ENCODE assay signal across 17 cellular contexts in genomic region chr15:82916161-82916952, GRCh38.
"Had no signal": no experiment of that assay in that cellular context is flagged by ENCODE, and none has a peak within 500 bp of the region (broad histone marks: within the 10 kb centered on the region; RNA-seq: fewer than 3 reads in every experiment).

No MANE protein-coding gene starts in this region.

- H3K27me3 ChIP-seq: gastroesophageal sphincter, upper lobe of right lung had no signal

- DNase-seq: activated CD4-positive, alpha-beta T cell treated with anti-CD3 and anti-CD28 coated beads, Interleukin-2, amount 10 ng/mL, durations not matched to agents 24 days and 14 days; activated CD8-positive, alpha-beta T cell treated with anti-CD3 and anti-CD28 coated beads for 36 hours; activated naive CD4-positive, alpha-beta T cell treated with Interleukin-2 at 50 U/mL for 16 hours; activated naive CD8-positive, alpha-beta T cell treated with anti-CD3 and anti-CD28 coated beads, Interleukin-2, amount 10 ng/mL, durations not matched to agents 7 days and 5 days; activated T-cell treated with anti-CD3 and anti-CD28 coated beads, Interleukin-2, amount 50 U/mL, for 1 hour; occipital lobe; stimulated activated CD4-positive, alpha-beta T cell treated with anti-CD3 and anti-CD28 coated beads, Interleukin-4, amount 100 ng/mL, for 1 hour; T-helper 1 cell; T-helper 9 cell; upper lobe of right lung had no signal

- H3K4me2 ChIP-seq: smooth muscle cell had no signal

- H3K27ac ChIP-seq: coronary artery, gastroesophageal sphincter, thoracic aorta, upper lobe of right lung had no signal

- H3K4me1 ChIP-seq: upper lobe of right lung had no signal

- H3K4me3 ChIP-seq: coronary artery, gastroesophageal sphincter, smooth muscle cell, thoracic aorta, upper lobe of right lung had no signal

- ATAC-seq: activated CD8-positive, alpha-beta T cell treated with anti-CD3 and anti-CD28 coated beads for 36 hours; esophagus mucosa; gastroesophageal sphincter; sciatic nerve; stimulated activated effector memory CD8-positive, alpha-beta T cell treated with anti-CD3 and anti-CD28 coated beads, Interleukin-12 subunit alpha, Interleukin-12 subunit beta, amount 100 ng/mL, for 72 hours; upper lobe of right lung had no signal

- H3K9me3 ChIP-seq: gastroesophageal sphincter, thoracic aorta, upper lobe of right lung had no signal

- H3K36me3 ChIP-seq: gastroesophageal sphincter, thoracic aorta, upper lobe of right lung had no signal
